8 cellular contexts compared by ENCODE assay signal in genomic region chr2:65436169-65436824, GRCh38.
A peak's percentile ranks its signal among the peaks of the same experiment; 100 is the strongest.
DNase-seq lines count a peak whose midpoint lies in the region; ATAC-seq and TF ChIP-seq lines count a peak whose summit lies in the region.

No MANE protein-coding gene starts in this region.

- peak overlapping the region; percentile 81 for H3K27ac Mint-ChIP-seq in T-helper 1 cell treated with Interleukin-12 subunit alpha and Interleukin-12 subunit beta and Interleukin-4 antibody, amounts not matched to agents 30 μg/mL and 1 μg/mL, for 36 hours

- no peaks in the 10 kb centered on the region for H3K36me3 Mint-ChIP-seq in T-helper 1 cell treated with Interleukin-12 subunit alpha and Interleukin-12 subunit beta and Interleukin-4 antibody, amounts not matched to agents 30 μg/mL and 1 μg/mL, for 36 hours (ENCODE audit: low read depth)

- TF ChIP-seq CTCF in brain microvascular endothelial cell (IDR thresholded peaks at IDR 0.05; ENCODE audit: low read depth, low read length, missing control alignments) (no peak), retinal pigment epithelial cell (conservative IDR thresholded peaks at IDR 0.05; ENCODE audit: low read depth, low read length) (no peak)

- peak overlapping the region; percentile 91 for H3K4me3 Mint-ChIP-seq in T-helper 1 cell treated with Interleukin-12 subunit alpha and Interleukin-12 subunit beta and Interleukin-4 antibody, amounts not matched to agents 30 μg/mL and 1 μg/mL, for 36 hours

- H3K27ac ChIP-seq in brain microvascular endothelial cell, result peak overlapping the region; percentile 97

- H3K9me3 Mint-ChIP-seq in T-helper 1 cell treated with Interleukin-12 subunit alpha and Interleukin-12 subunit beta and Interleukin-4 antibody, amounts not matched to agents 30 μg/mL and 1 μg/mL, for 36 hours, result no peaks in the 10 kb centered on the region

- ATAC-seq in HG02759 (IDR thresholded peaks at IDR 0.05; ENCODE audit: unreplicated experiment), result peak; percentile 31

- H3K27me3 Mint-ChIP-seq in T-helper 1 cell treated with Interleukin-12 subunit alpha and Interleukin-12 subunit beta and Interleukin-4 antibody, amounts not matched to agents 30 μg/mL and 1 μg/mL, for 36 hours (ENCODE audit: low read depth), result peaks cover 57% of the 10 kb centered on the region

- no peaks in the 10 kb centered on the region for H3K27me3 ChIP-seq in brain microvascular endothelial cell (replicated peaks)

- peaks cover 14% of the 10 kb centered on the region for H3K4me1 Mint-ChIP-seq in T-helper 1 cell treated with Interleukin-12 subunit alpha and Interleukin-12 subunit beta and Interleukin-4 antibody, amounts not matched to agents 30 μg/mL and 1 μg/mL, for 36 hours (ENCODE audit: low read depth)

- H3K36me3 ChIP-seq in brain microvascular endothelial cell (replicated peaks), result no peaks in the 10 kb centered on the region

- in situ Hi-C loops in brain microvascular endothelial cell (cut with HindIII; ENCODE audit: low pct_ligation_motif_present, low sequenced_read_pairs), result no loop called here

- peak; percentile 11 for DNase-seq in activated CD4-positive, alpha-beta T cell treated with anti-CD3 and anti-CD28 coated beads for 1 hour
- DNase-seq in activated CD4-positive, alpha-beta T cell treated with anti-CD3 and anti-CD28 coated beads, Interleukin-2, amount 50 U/mL, for 1 hour, result no peak
- DNase-seq in NCI-H1417 (lab: John Stamatoyannopoulos, UW) (peak; percentile 86 to 95 (median 94)), brain microvascular endothelial cell (peak; percentile 89), retinal pigment epithelial cell (ENCODE audit: low read depth) (peak; percentile 51)

- H3K4me3 ChIP-seq in brain microvascular endothelial cell (ENCODE audit: low read depth, low read length) (peak overlapping the region; percentile 64), iPS-11a (ENCODE audit: low read depth, low read length) (peak overlapping the region; percentile 62), retinal pigment epithelial cell (ENCODE audit: low read length) (peak overlapping the region; percentile 80)
